ENCODE assay signal across 10 cellular contexts in genomic region chr5:157106668-157107461, GRCh38. TPM values are rescaled to one million over a fixed set of nuclear protein-coding genes. Genes with fewer than 3 reads are reported as not detected.
A peak's percentile ranks its signal among the peaks of the same experiment; 100 is the strongest.
DNase-seq lines count a peak whose midpoint lies in the region; ATAC-seq and TF ChIP-seq lines count a peak whose summit lies in the region.
"Had no signal": no experiment of that assay in that cellular context is flagged by ENCODE, and none has a peak within 500 bp of the region (broad histone marks: within the 10 kb centered on the region; RNA-seq: fewer than 3 reads in every experiment).

No MANE protein-coding gene starts in this region.

- H3K27me3 Mint-ChIP-seq in activated CD4-positive, alpha-beta memory T cell treated with anti-CD3 and anti-CD28 coated beads for 36 hours = no peaks in the 10 kb centered on the region
- no peaks in the 10 kb centered on the region for H3K27me3 Mint-ChIP-seq in progenitor cell of endocrine pancreas

- H3K9me3 ChIP-seq in MG63 = no peaks in the 10 kb centered on the region

- TF ChIP-seq CTCF in progenitor cell of endocrine pancreas (IDR thresholded peaks at IDR 0.05; ENCODE audit: unreplicated experiment) = no peak

- POLR2A ChIA-PET in activated CD4-positive, alpha-beta memory T cell treated with anti-CD3 and anti-CD28 coated beads for 36 hours (lab: Charles Lee) = no interaction called here

- DNase-seq in stimulated activated CD4-positive, alpha-beta T cell treated with anti-CD3 and anti-CD28 coated beads, Interleukin-15, amount 100 ng/mL, for 24 hours = peak; percentile 61
- no peak for DNase-seq in stimulated activated CD4-positive, alpha-beta T cell treated with anti-CD3 and anti-CD28 coated beads, Interleukin-2, amount 100 ng/mL, for 48 hours
- DNase-seq in activated CD4-positive, alpha-beta memory T cell treated with anti-CD3 and anti-CD28 coated beads for 36 hours = peak; percentile 73
- DNase-seq in MG63 (no peak), progenitor cell of endocrine pancreas (ENCODE audit: low spot score, unreplicated experiment) (no peak), NCI-H345 (lab: John Stamatoyannopoulos, UW) (no peak)
- DNase-seq: DND-41, NCI-H526 had no signal

- no peak overlapping the region for H3K4me3 ChIP-seq in MG63

- ATAC-seq in HG03442 (IDR thresholded peaks at IDR 0.05; ENCODE audit: unreplicated experiment) = no peak

- H3K27me3 ChIP-seq in layer of hippocampus (ENCODE audit: control insufficient read depth, insufficient read depth, low read length) (no peaks in the 10 kb centered on the region), MG63 (no peaks in the 10 kb centered on the region)

- H3K36me3 Mint-ChIP-seq in activated CD4-positive, alpha-beta memory T cell treated with anti-CD3 and anti-CD28 coated beads for 36 hours = peaks cover 17% of the 10 kb centered on the region
- H3K36me3 Mint-ChIP-seq in progenitor cell of endocrine pancreas (ENCODE audit: insufficient read depth) = no peaks in the 10 kb centered on the region

- H3K4me1 Mint-ChIP-seq in activated CD4-positive, alpha-beta memory T cell treated with anti-CD3 and anti-CD28 coated beads for 36 hours (ENCODE audit: low read depth) = peaks cover 37% of the 10 kb centered on the region
- H3K4me1 Mint-ChIP-seq in progenitor cell of endocrine pancreas (ENCODE audit: low read depth) = no peaks in the 10 kb centered on the region

- H3K27ac ChIP-seq in layer of hippocampus (ENCODE audit: low read depth, low read length) = peak overlapping the region; percentile 12

- CTCF ChIA-PET in activated CD4-positive, alpha-beta memory T cell treated with anti-CD3 and anti-CD28 coated beads for 36 hours (lab: Charles Lee) = interaction anchor here (1.0 kb wide), 1 partner anchor 25 kb away, joined by 3 read pairs; no protein-coding TSS in a partner anchor

- intact Hi-C loops in activated CD4-positive, alpha-beta memory T cell treated with anti-CD3 and anti-CD28 coated beads for 36 hours (cut with micrococcal nuclease) = loop anchor here (10.0 kb wide), 1 partner anchor 702 kb away; no protein-coding TSS in a partner anchor

- peak overlapping the region; percentile 95 for H3K27ac Mint-ChIP-seq in activated CD4-positive, alpha-beta memory T cell treated with anti-CD3 and anti-CD28 coated beads for 36 hours
- H3K27ac Mint-ChIP-seq in progenitor cell of endocrine pancreas = no peak overlapping the region

- H3K4me3 Mint-ChIP-seq in activated CD4-positive, alpha-beta memory T cell treated with anti-CD3 and anti-CD28 coated beads for 36 hours = peak overlapping the region; percentile 63
- H3K4me3 Mint-ChIP-seq in progenitor cell of endocrine pancreas (ENCODE audit: low read depth) = no peak overlapping the region

- no peaks in the 10 kb centered on the region for H3K36me3 ChIP-seq in MG63

- H3K9me3 Mint-ChIP-seq in activated CD4-positive, alpha-beta memory T cell treated with anti-CD3 and anti-CD28 coated beads for 36 hours = no peaks in the 10 kb centered on the region
- H3K9me3 Mint-ChIP-seq in progenitor cell of endocrine pancreas (ENCODE audit: low read depth) = no peaks in the 10 kb centered on the region

RNA-seq across cellular contexts. Expression of gene HAVCR2, which starts 2.0 kb away (rescaled TPM):
- 10 to 100 TPM; 23.2 to 24.3 TPM for total RNA-seq in activated CD4-positive, alpha-beta memory T cell treated with anti-CD3 and anti-CD28 coated beads for 36 hours
- 0.23 TPM in 1 of 2 replicates, not detected in the other for total RNA-seq in MG63 (2014; rRNA removed; shearing (Covaris generic); ENCODE audit: low replicate concordance)
- total RNA-seq in progenitor cell of endocrine pancreas = 0.17 and 0.62 TPM in 2 replicates

RNA-seq across cellular contexts. Expression of gene MED7, which starts 35.8 kb away (rescaled TPM):
- total RNA-seq in activated CD4-positive, alpha-beta memory T cell treated with anti-CD3 and anti-CD28 coated beads for 36 hours = 10 to 100 TPM; 17.2 to 19.2 TPM
- 15.4 and 27.6 TPM in 2 replicates for total RNA-seq in MG63 (2014; rRNA removed; shearing (Covaris generic); ENCODE audit: low replicate concordance)
- total RNA-seq in progenitor cell of endocrine pancreas = 15.6 and 18.2 TPM in 2 replicates

RNA-seq across cellular contexts. Expression of gene HAVCR1, which starts 47.9 kb away (rescaled TPM):
- under 1 TPM; 0.27 to 0.40 TPM for total RNA-seq in activated CD4-positive, alpha-beta memory T cell treated with anti-CD3 and anti-CD28 coated beads for 36 hours
- not detected in 2 replicates for total RNA-seq in MG63 (2014; rRNA removed; shearing (Covaris generic); ENCODE audit: low replicate concordance)
- total RNA-seq in progenitor cell of endocrine pancreas = 1.2 and 2.1 TPM in 2 replicates

RNA-seq across cellular contexts. Expression of gene GARIN3, which starts 59.2 kb away (rescaled TPM):
- 1 to 10 TPM; 1.3 to 1.4 TPM for total RNA-seq in activated CD4-positive, alpha-beta memory T cell treated with anti-CD3 and anti-CD28 coated beads for 36 hours
- total RNA-seq in MG63 (2014; rRNA removed; shearing (Covaris generic); ENCODE audit: low replicate concordance) = not detected in 2 replicates
- total RNA-seq in progenitor cell of endocrine pancreas = not detected in 2 replicates

Comparison
In these comparisons a context has a peak if more than half of its experiments do, and no peak if none do; other contexts are left out.
1. DNase-seq: peak in stimulated activated CD4-positive, alpha-beta T cell treated with anti-CD3 and anti-CD28 coated beads, Interleukin-15, amount 100 ng/mL, for 24 hours (single experiment) and activated CD4-positive, alpha-beta memory T cell treated with anti-CD3 and anti-CD28 coated beads for 36 hours (single experiment); none in stimulated activated CD4-positive, alpha-beta T cell treated with anti-CD3 and anti-CD28 coated beads, Interleukin-2, amount 100 ng/mL, for 48 hours (0 of 2), MG63 (single experiment), progenitor cell of endocrine pancreas (single experiment) and NCI-H345 (single experiment).
2. RNA of gene HAVCR2, which starts 2.0 kb away (total RNA-seq): 23.2 to 24.3 TPM in activated CD4-positive, alpha-beta memory T cell treated with anti-CD3 and anti-CD28 coated beads for 36 hours; 0.23 TPM in MG63 and 0.17 to 0.62 TPM in progenitor cell of endocrine pancreas; every median in the first group is over 10 times any median in the second.